In genomic region chr19:10602330-10603083, GRCh38 we compare ENCODE assay signal across 8 cellular contexts. TPM values are rescaled to one million over a fixed set of nuclear protein-coding genes. Genes with fewer than 3 reads are reported as not detected.
DNase-seq lines count a peak whose midpoint lies in the region; ATAC-seq and TF ChIP-seq lines count a peak whose summit lies in the region.

No MANE protein-coding gene starts in this region.

- POLR2A ChIA-PET in A673 (lab: Charles Lee; ENCODE audit: low non-redundant PET): interaction anchor here (0.5 kb wide), 1 partner anchor 164 kb away, joined by 3 read pairs; no protein-coding TSS in a partner anchor

- peaks cover 2% of the 10 kb centered on the region for H3K4me1 ChIP-seq in A673 (ENCODE audit: insufficient read depth, low read length, poor library complexity, severe bottlenecking)
- peaks cover 9% of the 10 kb centered on the region for H3K4me1 ChIP-seq in NT2/D1 (ENCODE audit: insufficient read depth, insufficient read length)

- ATAC-seq in GM18519 (IDR thresholded peaks at IDR 0.05; ENCODE audit: low FRiP score, unreplicated experiment) (peak; percentile 41), HG03342 (IDR thresholded peaks at IDR 0.05; ENCODE audit: unreplicated experiment) (peak; percentile 52)

- H3K9me3 ChIP-seq in A673 (ENCODE audit: low read depth, low read length, poor library complexity, severe bottlenecking) (no peaks in the 10 kb centered on the region), NT2/D1 (ENCODE audit: insufficient read depth, low read length) (peaks cover 7% of the 10 kb centered on the region; the same call in 1 of the 2 replicates)

- CTCF ChIA-PET in A673 (lab: Charles Lee): interaction anchor here (0.6 to 1.2 kb wide), 4 partner anchors 21 to 119 kb away, joined by 3 to 6 read pairs (median 4); no protein-coding TSS in a partner anchor

- peaks cover 5% of the 10 kb centered on the region for H3K36me3 Mint-ChIP-seq in endothelial cell (ENCODE audit: low read depth, unreplicated experiment)

- H3K4me3 ChIP-seq in A673 (ENCODE audit: low read depth, low read length, poor library complexity, severe bottlenecking) (peak overlapping the region; percentile 92), NT2/D1 (ENCODE audit: insufficient read length, low read depth) (peak overlapping the region; percentile 94)

- H3K36me3 ChIP-seq in A673 (ENCODE audit: insufficient read depth, low read length, poor library complexity, severe bottlenecking) (no peaks in the 10 kb centered on the region), NT2/D1 (ENCODE audit: insufficient read depth, insufficient read length, low read length) (peaks cover 6% of the 10 kb centered on the region)

- TF ChIP-seq CTCF in A673 (conservative IDR thresholded peaks at IDR 0.05; ENCODE audit: low read depth, low read length): no peak
- no peak for TF ChIP-seq CTCF in endothelial cell (IDR thresholded peaks at IDR 0.05; ENCODE audit: unreplicated experiment)

- H3K4me3 Mint-ChIP-seq in endothelial cell (ENCODE audit: unreplicated experiment): peak overlapping the region; percentile 95

- H3K27ac ChIP-seq in A673 (ENCODE audit: low read depth, low read length, poor library complexity, severe bottlenecking): peak overlapping the region; percentile 79

- intact Hi-C loops in A673 (cut with micrococcal nuclease; ENCODE audit: unreplicated experiment): no loop called here

- no peaks in the 10 kb centered on the region for H3K9me3 Mint-ChIP-seq in endothelial cell (ENCODE audit: unreplicated experiment)

- peak; percentile 88 for DNase-seq in A673 (ENCODE audit: low spot score)
- peak; percentile 63 for DNase-seq in NT2/D1 (ENCODE audit: low read depth, low spot score)
- DNase-seq in activated CD8-positive, alpha-beta memory T cell treated with anti-CD3 and anti-CD28 coated beads, Interleukin-2, amount 50 U/mL, for 4 hours: peak; percentile 90
- DNase-seq in endothelial cell (ENCODE audit: low spot score): peak; percentile 91
- peak; percentile 83 for DNase-seq in midbrain (lab: John Stamatoyannopoulos, UW)
- peak; percentile 83 to 84 for DNase-seq in stimulated activated CD8-positive, alpha-beta memory T cell treated with anti-CD3 and anti-CD28 coated beads, Interleukin-15, amount 100 ng/mL, for 48 hours (ENCODE audit: low read depth in 2 of 2)

- H3K4me1 Mint-ChIP-seq in endothelial cell (ENCODE audit: unreplicated experiment): peaks cover 19% of the 10 kb centered on the region

- peak overlapping the region; percentile 93 for H3K27ac Mint-ChIP-seq in endothelial cell (ENCODE audit: unreplicated experiment)

- no TSS peak for BruUV-seq in A673 (replicated peaks; lab: Mats Ljungman, UMichigan)

- H3K27me3 ChIP-seq in A673 (replicated peaks; ENCODE audit: insufficient read depth, low read depth, low read length, poor library complexity): no peaks in the 10 kb centered on the region
- no peaks in the 10 kb centered on the region for H3K27me3 ChIP-seq in NT2/D1 (ENCODE audit: insufficient read depth, insufficient read length)

- H3K27me3 Mint-ChIP-seq in endothelial cell (ENCODE audit: unreplicated experiment): peaks cover 1% of the 10 kb centered on the region

- H3K9ac ChIP-seq in NT2/D1 (ENCODE audit: insufficient read length, low read depth): peak overlapping the region; percentile 93

RNA-seq across cellular contexts. Expression of gene AP1M2, which starts 15.4 kb away (rescaled TPM):
- total RNA-seq in A673 (2021) (2.5 and 2.8 TPM in 2 replicates), endothelial cell (ENCODE audit: unreplicated experiment) (7.5 TPM)

RNA-seq across cellular contexts. Expression of gene SLC44A2, which starts 22.8 kb away (rescaled TPM):
- total RNA-seq in A673 (2021) (35.4 and 52.2 TPM in 2 replicates), endothelial cell (ENCODE audit: unreplicated experiment) (272 TPM)

RNA-seq across cellular contexts. Expression of gene CDKN2D, which starts 33.7 kb away (rescaled TPM):
- total RNA-seq in A673 (2021): 12.7 and 14.6 TPM in 2 replicates
- 8.1 TPM for total RNA-seq in endothelial cell (ENCODE audit: unreplicated experiment)

RNA-seq across cellular contexts. Expression of gene KRI1, which starts 36.7 kb away (rescaled TPM):
- 45.2 and 47.8 TPM in 2 replicates for total RNA-seq in A673 (2021)
- total RNA-seq in endothelial cell (ENCODE audit: unreplicated experiment): 25.2 TPM

RNA-seq across cellular contexts. Expression of gene ILF3, which starts 51.6 kb away (rescaled TPM):
- total RNA-seq in A673 (2021): 665 and 683 TPM in 2 replicates
- 330 TPM for total RNA-seq in endothelial cell (ENCODE audit: unreplicated experiment)

Comparison
In these comparisons a context has a peak if more than half of its experiments do, and no peak if none do; other contexts are left out.
1. Peak in every context shown above with its lines: DNase-seq, ATAC-seq, H3K4me3 ChIP-seq and H3K27ac ChIP-seq.